ENCODE assay signal across 1 cellular context in genomic region chr1:2860476-2861142, GRCh38.
TF ChIP-seq lines count a peak whose summit lies in the region.

No MANE protein-coding gene starts in this region.

TF ChIP-seq in HepG2, 621 proteins besides CTCF, POLR2A, EP300 and RAD21:
- TF ChIP-seq ZNF891 (CRISPR knock-in tag; IDR thresholded peaks at IDR 0.05) (no peak), ZNF253 (CRISPR knock-in tag; IDR thresholded peaks at IDR 0.05; ENCODE audit: borderline replicate concordance) (no peak), ZBTB2 (CRISPR knock-in tag; IDR thresholded peaks at IDR 0.05; ENCODE audit: low read depth) (no peak), CSRNP1 (CRISPR knock-in tag; IDR thresholded peaks at IDR 0.05) (no peak), ZBTB34 (CRISPR knock-in tag; IDR thresholded peaks at IDR 0.05) (no peak)
TF ChIP-seq in HepG2: peak in this region for 0.
